In genomic region chr7:45126920-45127319, GRCh38 we compare ENCODE assay signal across 20 cellular contexts. TPM values are rescaled to one million over a fixed set of nuclear protein-coding genes. Genes with fewer than 3 reads are reported as not detected.
DNase-seq lines count a peak whose midpoint lies in the region; ATAC-seq and TF ChIP-seq lines count a peak whose summit lies in the region.
"Had no signal": no experiment of that assay in that cellular context is flagged by ENCODE, and none has a peak within 500 bp of the region (broad histone marks: within the 10 kb centered on the region; RNA-seq: fewer than 3 reads in every experiment).

No MANE protein-coding gene starts in this region.

- 0 out of 22 replicates have a peak overlapping the region, but pooled peaks of 1 of the 11 experiments have one; percentile 43 for H3K9ac ChIP-seq in BLaER1 treated with 17β-estradiol and CSF1 and Interleukin-3, amounts not matched to agents 10 nM and 100 nM

- H3K4me3 ChIP-seq in BLaER1 treated with 17β-estradiol and CSF1 and Interleukin-3, amounts not matched to agents 10 nM and 100 nM = no peak overlapping the region
- H3K4me3 ChIP-seq: GM12878, GM23338 had no signal

- intact Hi-C loops in posterior vena cava (cut with DNase I) = no loop called here

- peak overlapping the region; percentile 29 for H3K27ac Mint-ChIP-seq in glutamatergic neuron (ENCODE audit: unreplicated experiment)
- H3K27ac Mint-ChIP-seq: CD4-positive, CD25-positive, alpha-beta regulatory T cell; CD8-positive, alpha-beta T cell; GM23338; H9 had no signal

- H3K27ac ChIP-seq in BLaER1 treated with 17β-estradiol and CSF1 and Interleukin-3, amounts not matched to agents 10 nM and 100 nM = peak overlapping the region in 1 of 11 experiments; percentile 0; a peak in 1 of 22 replicates
- H3K27ac ChIP-seq: C4-2B had no signal

- peaks cover 24 to 44% (median 33%) of the 10 kb centered on the region in 10 experiments for H3K4me1 ChIP-seq in BLaER1 treated with 17β-estradiol and CSF1 and Interleukin-3, amounts not matched to agents 10 nM and 100 nM
- H3K4me1 ChIP-seq: Caco-2 had no signal

- H3K9me3 ChIP-seq in BLaER1 treated with 17β-estradiol and CSF1 and Interleukin-3, amounts not matched to agents 10 nM and 100 nM (replicated peaks in 1 of 11) = no peaks in the 10 kb centered on the region
- H3K9me3 ChIP-seq: Caco-2 had no signal

- no peak overlapping the region for H3K4me3 Mint-ChIP-seq in glutamatergic neuron (ENCODE audit: unreplicated experiment)
- H3K4me3 Mint-ChIP-seq: CD4-positive, CD25-positive, alpha-beta regulatory T cell; CD8-positive, alpha-beta T cell; GM23338; H9 had no signal

- peaks cover 40% of the 10 kb centered on the region for H3K4me1 Mint-ChIP-seq in glutamatergic neuron (ENCODE audit: low read depth, unreplicated experiment)

- ATAC-seq in HG02623 (IDR thresholded peaks at IDR 0.05; ENCODE audit: unreplicated experiment) = no peak
- ATAC-seq: CD8-positive, alpha-beta T cell; GM12878; GM23338; HCT116 had no signal

- no peaks in the 10 kb centered on the region for H3K36me3 ChIP-seq in BLaER1 treated with 17β-estradiol and CSF1 and Interleukin-3, amounts not matched to agents 10 nM and 100 nM

- DNase-seq in D341Med (ENCODE audit: low spot score) (peak; percentile 15), glutamatergic neuron (peak; percentile 55), posterior vena cava (ENCODE audit: low spot score) (peak; percentile 40)
- DNase-seq in activated CD4-positive, alpha-beta T cell treated with anti-CD3 and anti-CD28 coated beads for 1 hour = no peak
- DNase-seq: Caco-2; CD4-positive, CD25-positive, alpha-beta regulatory T cell; CD8-positive, alpha-beta T cell; DMS153; EL; GDM1; H9 had no signal

- peak overlapping the region in 8 of 11 experiments; percentile 2 to 36 (median 14); a peak in 7 of 22 replicates for H3K4me2 ChIP-seq in BLaER1 treated with 17β-estradiol and CSF1 and Interleukin-3, amounts not matched to agents 10 nM and 100 nM
- H3K4me2 ChIP-seq: GM23338 had no signal

- H4K20me1 ChIP-seq in BLaER1 treated with 17β-estradiol and CSF1 and Interleukin-3, amounts not matched to agents 10 nM and 100 nM = no peaks in the 10 kb centered on the region

- H3K27me3 ChIP-seq in BLaER1 treated with 17β-estradiol and CSF1 and Interleukin-3, amounts not matched to agents 10 nM and 100 nM = no peaks in the 10 kb centered on the region

- no peaks in the 10 kb centered on the region for H3K36me3 Mint-ChIP-seq in glutamatergic neuron (ENCODE audit: unreplicated experiment)
- H3K36me3 Mint-ChIP-seq: CD4-positive, CD25-positive, alpha-beta regulatory T cell; CD8-positive, alpha-beta T cell had no signal

- peaks cover 9% of the 10 kb centered on the region for H3K27me3 Mint-ChIP-seq in glutamatergic neuron (ENCODE audit: unreplicated experiment)

- H3K9me3 Mint-ChIP-seq in glutamatergic neuron (ENCODE audit: unreplicated experiment) = peaks cover 5% of the 10 kb centered on the region
- H3K9me3 Mint-ChIP-seq: CD4-positive, CD25-positive, alpha-beta regulatory T cell; CD8-positive, alpha-beta T cell; GM23338; H9 had no signal

- TF ChIP-seq CTCF in glutamatergic neuron (IDR thresholded peaks at IDR 0.05; ENCODE audit: partially characterized antibody, unreplicated experiment) = no peak

RNA-seq across cellular contexts. Expression of gene TBRG4, which starts 15.4 kb away (rescaled TPM):
- total RNA-seq in glutamatergic neuron (ENCODE audit: unreplicated experiment) (90.1 TPM), posterior vena cava (10 to 100 TPM; 32.5 to 35.1 TPM)

RNA-seq across cellular contexts. Expression of gene RAMP3, which starts 30.7 kb away (rescaled TPM):
- not detected for total RNA-seq in glutamatergic neuron (ENCODE audit: unreplicated experiment)
- 10 to 100 TPM; 45.5 to 54.1 TPM for total RNA-seq in posterior vena cava
- total RNA-seq: A172; A673; Caco-2; CD4-positive, CD25-positive, alpha-beta regulatory T cell; CD8-positive, alpha-beta T cell; GM12878; H4 had no signal

RNA-seq across cellular contexts. Expression of gene NACAD, which starts 38.2 kb away (rescaled TPM):
- total RNA-seq in glutamatergic neuron (ENCODE audit: unreplicated experiment) = 125 TPM
- 10 to 100 TPM in 1 of 2 donors, 1 to 10 TPM in 1; 8.5 to 10.4 TPM for total RNA-seq in posterior vena cava
- total RNA-seq: GM12878 had no signal

Comparison
In these comparisons a context has a peak if more than half of its experiments do, and no peak if none do; other contexts are left out.
1. RNA of gene RAMP3, which starts 30.7 kb away (total RNA-seq): 45.5 to 54.1 TPM in posterior vena cava; not detected in glutamatergic neuron (single experiment); every median in the first group is over 10 times any median in the second.
2. RNA of gene NACAD, which starts 38.2 kb away (total RNA-seq): 125 TPM in glutamatergic neuron (single experiment); 8.5 to 10.4 TPM in posterior vena cava; every median in the first group is over 10 times any median in the second.